In genomic region chr16:57167951-57168350, GRCh38 we compare ENCODE assay signal across 8 cellular contexts.
DNase-seq lines count a peak whose midpoint lies in the region; ATAC-seq and TF ChIP-seq lines count a peak whose summit lies in the region.

No MANE protein-coding gene starts in this region.

- no peak overlapping the region for H3K27ac ChIP-seq in SU-DHL-6 (ENCODE audit: low read depth, low read length)

- H3K79me2 ChIP-seq in SU-DHL-6 (ENCODE audit: insufficient read depth, low read length), result no peaks in the 10 kb centered on the region

- no peaks in the 10 kb centered on the region for H3K9me3 ChIP-seq in SU-DHL-6 (ENCODE audit: insufficient read depth, low read length)

- no peak overlapping the region for H3K9ac ChIP-seq in SU-DHL-6 (ENCODE audit: low read length)

- H3F3A ChIP-seq in SU-DHL-6 (ENCODE audit: insufficient read depth), result 0 out of 2 replicates have a peak, but pooled peaks cover 7% of the 10 kb centered on the region

- H4K20me1 ChIP-seq in SU-DHL-6 (ENCODE audit: low read depth, low read length), result no peaks in the 10 kb centered on the region

- TF ChIP-seq CTCF in SU-DHL-6 (IDR thresholded peaks at IDR 0.05; ENCODE audit: insufficient read depth, low read length, poor library complexity, severe bottlenecking) (peak; percentile 39), fibroblast of mammary gland (conservative IDR thresholded peaks at IDR 0.05; ENCODE audit: control insufficient read depth, insufficient read depth, low read depth, low read length) (peak; percentile 78)

- no peak overlapping the region for H3K4me2 ChIP-seq in SU-DHL-6 (ENCODE audit: low read depth, low read length, poor library complexity, severe bottlenecking)

- no peaks in the 10 kb centered on the region for H3K27me3 ChIP-seq in SU-DHL-6 (ENCODE audit: low read length)

- H2AFZ ChIP-seq in SU-DHL-6 (ENCODE audit: low read depth, low read length, severe bottlenecking), result no peak overlapping the region

- H3K36me3 ChIP-seq in SU-DHL-6 (ENCODE audit: low read length), result peaks cover 26% of the 10 kb centered on the region

- DNase-seq in NCI-H1417 (lab: John Stamatoyannopoulos, UW), result peak; percentile 5 to 75 (median 22)
- DNase-seq in NCI-H1417 treated with DMSO at 0.1 percent for 48 hours (lab: John Stamatoyannopoulos, UW), result no peak
- DNase-seq in HPDE6-E6E7 (ENCODE audit: extremely low spot score), result peak; percentile 51
- DNase-seq in fibroblast of mammary gland (ENCODE audit: low read depth), result peak; percentile 79
- DNase-seq in non-pigmented ciliary epithelial cell (ENCODE audit: low read depth), result peak; percentile 48
- no peak for DNase-seq in amniotic stem cell (lab: John Stamatoyannopoulos, UW)

- no peak for ATAC-seq in HG02870 (IDR thresholded peaks at IDR 0.05; ENCODE audit: unreplicated experiment)

- no peaks in the 10 kb centered on the region for H3K9me2 ChIP-seq in SU-DHL-6 (replicated peaks; ENCODE audit: insufficient read depth, low read length)

- H3K4me3 ChIP-seq in SU-DHL-6 (ENCODE audit: insufficient read depth, low read length, poor library complexity, severe bottlenecking), result no peak overlapping the region
- H3K4me3 ChIP-seq in fibroblast of mammary gland (ENCODE audit: control insufficient read depth, low read depth, low read length), result no peak overlapping the region

Comparison
In these comparisons a context has a peak if more than half of its experiments do, and no peak if none do; other contexts are left out.
1. DNase-seq: peak in NCI-H1417 (3 of 3), HPDE6-E6E7 (single experiment), fibroblast of mammary gland (single experiment) and non-pigmented ciliary epithelial cell (single experiment); none in NCI-H1417 treated with DMSO at 0.1 percent for 48 hours (single experiment) and amniotic stem cell (single experiment).